In the genomic region with DNA sequence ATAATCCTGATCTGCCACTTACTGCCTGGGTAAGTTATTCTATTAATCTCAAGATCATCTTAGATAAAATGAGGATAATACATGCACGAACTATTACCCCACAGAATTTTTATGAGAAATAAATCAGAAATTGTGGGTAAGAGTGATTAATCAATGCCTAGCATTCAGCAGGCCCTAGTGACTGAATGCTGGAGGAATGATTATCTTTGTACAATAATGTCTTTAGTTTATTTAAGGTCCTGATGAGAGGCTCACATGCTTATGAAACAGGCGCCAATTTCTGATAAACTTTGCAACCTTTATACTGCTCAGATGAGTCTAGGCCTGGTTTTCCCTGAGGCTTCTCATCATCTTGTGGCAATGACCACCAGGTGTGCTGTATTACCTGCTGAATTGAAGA, we compare ENCODE assay signal across 1 cellular context.
TF ChIP-seq lines count a peak whose summit lies in the region.

No MANE protein-coding gene starts in this region.

TF ChIP-seq in GM23338, 12 proteins besides CTCF, POLR2A, EP300 and RAD21 (continued from another document):
- TF ChIP-seq NANOG (IDR thresholded peaks at IDR 0.05; ENCODE audit: borderline replicate concordance), result no peak
- TF ChIP-seq ZNF114 (CRISPR knock-in tag; IDR thresholded peaks at IDR 0.05), result no peak
- no peak for TF ChIP-seq REST (IDR thresholded peaks at IDR 0.05; ENCODE audit: unreplicated experiment)
- TF ChIP-seq, protein P1, sequence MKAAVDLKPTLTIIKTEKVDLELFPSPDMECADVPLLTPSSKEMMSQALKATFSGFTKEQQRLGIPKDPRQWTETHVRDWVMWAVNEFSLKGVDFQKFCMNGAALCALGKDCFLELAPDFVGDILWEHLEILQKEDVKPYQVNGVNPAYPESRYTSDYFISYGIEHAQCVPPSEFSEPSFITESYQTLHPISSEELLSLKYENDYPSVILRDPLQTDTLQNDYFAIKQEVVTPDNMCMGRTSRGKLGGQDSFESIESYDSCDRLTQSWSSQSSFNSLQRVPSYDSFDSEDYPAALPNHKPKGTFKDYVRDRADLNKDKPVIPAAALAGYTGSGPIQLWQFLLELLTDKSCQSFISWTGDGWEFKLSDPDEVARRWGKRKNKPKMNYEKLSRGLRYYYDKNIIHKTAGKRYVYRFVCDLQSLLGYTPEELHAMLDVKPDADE (IDR thresholded peaks at IDR 0.05), result no peak
- no peak for TF ChIP-seq ZNF331 (CRISPR knock-in tag; IDR thresholded peaks at IDR 0.05; ENCODE audit: low read depth)
- no peak for TF ChIP-seq JUNB (IDR thresholded peaks at IDR 0.05; ENCODE audit: unreplicated experiment)
- no peak for TF ChIP-seq ZNF462 (CRISPR knock-in tag; IDR thresholded peaks at IDR 0.05)
- TF ChIP-seq STAT1 (IDR thresholded peaks at IDR 0.05; ENCODE audit: unreplicated experiment), result no peak
